In the genomic region with DNA sequence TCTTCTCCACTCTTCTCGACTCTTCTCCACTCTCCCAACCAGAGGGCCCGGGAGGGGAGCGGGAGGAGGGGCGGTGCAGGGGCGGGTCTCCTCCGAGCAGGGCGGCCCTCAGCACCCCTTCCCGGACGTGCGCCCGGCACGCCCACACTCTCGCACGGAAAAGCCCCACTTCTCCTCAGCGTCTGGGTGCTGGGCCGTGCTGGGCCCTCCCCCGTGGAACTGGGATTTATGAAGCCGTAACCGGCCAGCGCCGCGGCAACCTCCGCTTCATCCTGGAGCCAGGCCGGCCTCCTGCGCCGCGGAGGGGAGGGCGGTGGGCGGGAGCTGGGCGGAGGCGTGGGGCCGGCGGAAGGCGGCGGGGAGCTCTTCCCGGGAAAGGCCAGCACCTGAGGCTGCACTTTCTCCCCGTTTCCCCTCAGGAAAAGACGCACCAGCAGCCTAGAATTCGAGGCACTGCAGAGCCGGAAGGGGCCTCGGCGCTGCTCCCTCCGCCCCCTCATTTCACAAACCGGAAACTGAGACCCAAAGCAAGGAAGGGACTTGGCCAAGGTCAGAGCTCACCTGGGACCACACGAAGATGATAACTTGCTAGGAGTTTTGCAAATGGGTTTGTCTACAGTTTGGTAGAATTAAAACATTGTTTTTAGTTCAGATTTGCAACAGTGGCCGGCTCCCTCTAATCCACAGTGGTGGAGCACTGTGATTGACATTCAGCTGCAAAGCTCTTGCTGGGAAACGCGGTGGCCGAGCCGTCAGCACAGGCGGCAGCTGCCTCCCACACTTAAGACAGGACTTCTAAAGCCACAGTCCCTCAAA, we compare ENCODE assay signal across 8 cellular contexts. TPM values are rescaled to one million over a fixed set of nuclear protein-coding genes. Genes with fewer than 3 reads are reported as not detected.
DNase-seq lines count a peak whose midpoint lies in the region; ATAC-seq and TF ChIP-seq lines count a peak whose summit lies in the region.

No MANE protein-coding gene starts in this region.

- peak overlapping the region; percentile 88 for H3K4me3 Mint-ChIP-seq in activated naive CD8-positive, alpha-beta T cell treated with anti-CD3 and anti-CD28 coated beads, Interleukin-2, amount 10 ng/mL, durations not matched to agents 7 days and 5 days
- peak overlapping the region; percentile 86 for H3K4me3 Mint-ChIP-seq in progenitor cell of endocrine pancreas (ENCODE audit: low read depth)

- DNase-seq in NCI-H2081 (lab: John Stamatoyannopoulos, UW) (peak; percentile 49 to 61), NCI-H2081 treated with DMSO at 0.1 percent for 48 hours (lab: John Stamatoyannopoulos, UW) (no peak), Peyer's patch (peak; percentile 44 to 80 (median 79)), heart left ventricle (peak; percentile 81 to 85 (median 81)), progenitor cell of endocrine pancreas (ENCODE audit: low spot score, unreplicated experiment) (peak; percentile 41), NCI-H1694 treated with DMSO at 0.1 percent for 48 hours (lab: John Stamatoyannopoulos, UW) (no peak)
- peak; percentile 71 for DNase-seq in activated naive CD8-positive, alpha-beta T cell treated with anti-CD3 and anti-CD28 coated beads, Interleukin-2, amount 10 ng/mL, durations not matched to agents 7 days and 5 days

- H3K27me3 Mint-ChIP-seq in activated naive CD8-positive, alpha-beta T cell treated with anti-CD3 and anti-CD28 coated beads, Interleukin-2, amount 10 ng/mL, durations not matched to agents 7 days and 5 days = no peaks in the 10 kb centered on the region
- peaks cover 15% of the 10 kb centered on the region for H3K27me3 Mint-ChIP-seq in progenitor cell of endocrine pancreas

- intact Hi-C loops in heart left ventricle (cut with DNase I) = loop anchor here in 5 of 10 donors (5.0 to 10.0 kb wide), 5 partner anchors 70 to 90 kb away; a partner anchor contains a TSS

- H3K36me3 ChIP-seq in Peyer's patch (no peaks in the 10 kb centered on the region), heart left ventricle (no peaks in the 10 kb centered on the region)

- H3K27me3 ChIP-seq in Peyer's patch = no peaks in the 10 kb centered on the region
- no peaks in the 10 kb centered on the region for H3K27me3 ChIP-seq in heart left ventricle

- POLR2A ChIA-PET in activated naive CD8-positive, alpha-beta T cell treated with anti-CD3 and anti-CD28 coated beads, Interleukin-2, amount 10 ng/mL, durations not matched to agents 7 days and 5 days (lab: Charles Lee) = interaction anchor here (0.8 to 2.4 kb wide), 12 partner anchors 9 to 239 kb away, joined by 3 to 12 read pairs (median 5); a partner anchor contains a TSS

- peaks cover 0 to 31% (median 2%) of the 10 kb centered on the region in 4 donors for H3K4me1 ChIP-seq in Peyer's patch
- peaks cover 3 to 87% (median 61%) of the 10 kb centered on the region in 12 donors for H3K4me1 ChIP-seq in heart left ventricle

- no peaks in the 10 kb centered on the region for H3K9me3 Mint-ChIP-seq in activated naive CD8-positive, alpha-beta T cell treated with anti-CD3 and anti-CD28 coated beads, Interleukin-2, amount 10 ng/mL, durations not matched to agents 7 days and 5 days
- no peaks in the 10 kb centered on the region for H3K9me3 Mint-ChIP-seq in progenitor cell of endocrine pancreas (ENCODE audit: low read depth)

- H3K9me3 ChIP-seq in Peyer's patch (no peaks in the 10 kb centered on the region), heart left ventricle (no peaks in the 10 kb centered on the region)

- TF ChIP-seq POLR2A in Peyer's patch (IDR thresholded peaks at IDR 0.05) (no peak), heart left ventricle (IDR thresholded peaks at IDR 0.05) (peak in 1 of 2 donors; percentile 45)

- ATAC-seq in HG03097 (IDR thresholded peaks at IDR 0.05; ENCODE audit: low FRiP score, unreplicated experiment) (peak; percentile 56), heart left ventricle (peak; percentile 14 to 63 (median 62))
- ATAC-seq in activated naive CD8-positive, alpha-beta T cell treated with anti-CD3 and anti-CD28 coated beads, Interleukin-2, amount 10 ng/mL, durations not matched to agents 7 days and 5 days (ENCODE audit: low read depth) = peak; percentile 40

- WGBS in heart left ventricle, 4 donors = 0 to 1% (median 0%) methylated on average over 38 to 51 of the region's 51 CpGs

- H3K27ac ChIP-seq in Peyer's patch (peak overlapping the region; percentile 63 to 85 (median 82)), heart left ventricle (peak overlapping the region; percentile 80 to 95 (median 92))

- peaks cover 41% of the 10 kb centered on the region for H3K4me1 Mint-ChIP-seq in activated naive CD8-positive, alpha-beta T cell treated with anti-CD3 and anti-CD28 coated beads, Interleukin-2, amount 10 ng/mL, durations not matched to agents 7 days and 5 days
- H3K4me1 Mint-ChIP-seq in progenitor cell of endocrine pancreas (ENCODE audit: low read depth) = peaks cover 18% of the 10 kb centered on the region

- H3K27ac Mint-ChIP-seq in activated naive CD8-positive, alpha-beta T cell treated with anti-CD3 and anti-CD28 coated beads, Interleukin-2, amount 10 ng/mL, durations not matched to agents 7 days and 5 days = peak overlapping the region; percentile 93
- H3K27ac Mint-ChIP-seq in progenitor cell of endocrine pancreas = peak overlapping the region; percentile 81

- peak overlapping the region; percentile 55 to 74 (median 60) for H3K4me3 ChIP-seq in Peyer's patch
- peak overlapping the region; percentile 48 to 88 (median 67) for H3K4me3 ChIP-seq in heart left ventricle

- TF ChIP-seq CTCF in Peyer's patch (IDR thresholded peaks at IDR 0.05) (no peak), heart left ventricle (IDR thresholded peaks at IDR 0.05) (no peak), progenitor cell of endocrine pancreas (IDR thresholded peaks at IDR 0.05; ENCODE audit: unreplicated experiment) (no peak)

- peaks cover 4% of the 10 kb centered on the region for H3K36me3 Mint-ChIP-seq in activated naive CD8-positive, alpha-beta T cell treated with anti-CD3 and anti-CD28 coated beads, Interleukin-2, amount 10 ng/mL, durations not matched to agents 7 days and 5 days
- no peaks in the 10 kb centered on the region for H3K36me3 Mint-ChIP-seq in progenitor cell of endocrine pancreas (ENCODE audit: insufficient read depth)

RNA-seq across cellular contexts. Expression of a gene that starts 31.6 kb away (rescaled TPM):
- total RNA-seq in Peyer's patch = 10 to 100 TPM in 1 of 4 donors, 1 to 10 TPM in 3; 4.6 to 14.0 (median 8.5) TPM
- total RNA-seq in activated naive CD8-positive, alpha-beta T cell treated with anti-CD3 and anti-CD28 coated beads, Interleukin-2, amount 10 ng/mL, durations not matched to agents 7 days and 5 days = 10 to 100 TPM; 21.1 to 23.7 TPM
- total RNA-seq in heart left ventricle = 10 to 100 TPM; 23.4 to 56.9 (median 34.3) TPM
- 10 to 100 TPM; 11.9 to 18.5 TPM for polyA plus RNA-seq in heart left ventricle
- 37.0 and 37.6 TPM in 2 replicates for total RNA-seq in progenitor cell of endocrine pancreas

Comparison
In these comparisons a context has a peak if more than half of its experiments do, and no peak if none do; other contexts are left out.
1. DNase-seq: peak in NCI-H2081 (2 of 2), Peyer's patch (3 of 3), activated naive CD8-positive, alpha-beta T cell treated with anti-CD3 and anti-CD28 coated beads, Interleukin-2, amount 10 ng/mL, durations not matched to agents 7 days and 5 days (single experiment), heart left ventricle (5 of 5) and progenitor cell of endocrine pancreas (single experiment); none in NCI-H2081 treated with DMSO at 0.1 percent for 48 hours (single experiment) and NCI-H1694 treated with DMSO at 0.1 percent for 48 hours (single experiment).
2. Peak in every context shown above with its lines, with median percentiles within 50 percentile points of each other: ATAC-seq.